3 cellular contexts compared by ENCODE assay signal in genomic region chr4:168113059-168113458, GRCh38.
TF ChIP-seq lines count a peak whose summit lies in the region.

No MANE protein-coding gene starts in this region.

TF ChIP-seq in HCT116, 20 proteins besides CTCF, POLR2A, EP300 and RAD21:
- TF ChIP-seq CBX3 (IDR thresholded peaks at IDR 0.05; ENCODE audit: low read depth): 0 out of 2 replicates have a peak, but pooled peaks have one; percentile 31

TF ChIP-seq in HEK293, 187 proteins besides CTCF, POLR2A, EP300 and RAD21:
- TF ChIP-seq SETDB1 (IDR thresholded peaks at IDR 0.05; ENCODE audit: insufficient read length, low read length): peak; percentile 55
- TF ChIP-seq ZBTB17 (tag by site-specific recombination; IDR thresholded peaks at IDR 0.05): peak; percentile 58

TF ChIP-seq in GM12878, 131 proteins besides CTCF, POLR2A, EP300 and RAD21:
- TF ChIP-seq MLLT1 (IDR thresholded peaks at IDR 0.05): 0 out of 2 replicates have a peak, but pooled peaks have one; percentile 35
TF ChIP-seq in GM12878: peak in this region for 1; not testable (repeated sequence) for 130.
